Comparison of ENCODE assay signal across 30 cellular contexts in the genomic region with DNA sequence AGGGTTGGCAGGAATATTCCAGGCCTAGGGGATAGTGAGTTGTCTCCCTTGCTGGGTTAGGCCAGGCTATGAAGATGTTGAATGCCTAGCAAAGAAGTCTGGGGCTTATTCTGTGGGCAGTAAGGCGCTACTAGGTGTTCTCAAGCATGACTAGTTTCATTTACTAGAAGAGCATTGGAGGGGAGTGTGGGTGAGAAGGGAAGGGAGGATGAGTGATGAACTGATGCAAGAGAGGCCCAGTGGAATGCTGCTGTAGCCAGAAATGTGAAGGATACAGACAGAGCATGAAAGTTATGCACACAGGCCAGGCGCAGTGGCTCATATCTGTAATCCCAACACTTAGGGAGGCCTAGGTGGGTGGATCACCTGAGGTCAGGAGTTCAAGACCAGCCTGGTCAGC. TPM values are rescaled to one million over a fixed set of nuclear protein-coding genes. Genes with fewer than 3 reads are reported as not detected.
A peak's percentile ranks its signal among the peaks of the same experiment; 100 is the strongest.
DNase-seq lines count a peak whose midpoint lies in the region; ATAC-seq and TF ChIP-seq lines count a peak whose summit lies in the region.
"Had no signal": no experiment of that assay in that cellular context is flagged by ENCODE, and none has a peak within 500 bp of the region (broad histone marks: within the 10 kb centered on the region; RNA-seq: fewer than 3 reads in every experiment).

No MANE protein-coding gene starts in this region.

- H3K36me3 ChIP-seq in mammary epithelial cell (ENCODE audit: insufficient read depth, low read length) (no peaks in the 10 kb centered on the region), kidney epithelial cell (ENCODE audit: control insufficient read depth, insufficient read depth, low read length) (no peaks in the 10 kb centered on the region), mucosa of descending colon (ENCODE audit: low read depth) (no peaks in the 10 kb centered on the region), Peyer's patch (no peaks in the 10 kb centered on the region)
- H3K36me3 ChIP-seq: heart left ventricle had no signal

- H3K27ac Mint-ChIP-seq in MCF 10A (ENCODE audit: low read depth, unreplicated experiment) = no peak overlapping the region
- H3K27ac Mint-ChIP-seq: activated CD8-positive, alpha-beta T cell treated with anti-CD3 and anti-CD28 coated beads, Interleukin-2, amount 10 ng/mL, durations not matched to agents 7 days and 5 days; activated naive CD4-positive, alpha-beta T cell treated with anti-CD3 and anti-CD28 coated beads for 36 hours; GM23338; naive thymus-derived CD8-positive, alpha-beta T cell had no signal

- H3K9me3 Mint-ChIP-seq in MCF 10A (ENCODE audit: unreplicated experiment) = no peaks in the 10 kb centered on the region
- H3K9me3 Mint-ChIP-seq: activated naive CD4-positive, alpha-beta T cell treated with anti-CD3 and anti-CD28 coated beads for 36 hours; GM23338; naive thymus-derived CD8-positive, alpha-beta T cell had no signal

- in situ Hi-C loops in mammary epithelial cell (cut with MboI; ENCODE audit: low sequenced_read_pairs in 2 of 2) = no loop called here

- WGBS in mammary epithelial cell (ENCODE audit: low coverage, missing lambda C conversion rate) = 93% methylated on average over 2 of the region's 2 CpGs

- no peak overlapping the region for H3K27ac ChIP-seq in mammary epithelial cell (ENCODE audit: insufficient read depth, low read depth, low read length)
- H3K27ac ChIP-seq in Peyer's patch = no peak overlapping the region
- H3K27ac ChIP-seq: 22Rv1, heart left ventricle, PC-9, testis had no signal

- peak; percentile 40 for DNase-seq in mammary epithelial cell
- no peak for DNase-seq in MCF 10A (ENCODE audit: unreplicated experiment)
- peak; percentile 68 for DNase-seq in epithelial cell of esophagus (ENCODE audit: low read depth)
- peak; percentile 69 for DNase-seq in kidney epithelial cell (ENCODE audit: low read depth)
- DNase-seq in stromal cell of bone marrow (ENCODE audit: low read depth) = peak; percentile 6
- DNase-seq in activated CD4-positive, alpha-beta T cell treated with anti-CD3 and anti-CD28 coated beads, Interleukin-2, amount 50 U/mL, for 48 hours = no peak
- no peak for DNase-seq in mucosa of descending colon
- no peak for DNase-seq in Peyer's patch
- DNase-seq: activated CD8-positive, alpha-beta T cell treated with anti-CD3 and anti-CD28 coated beads, Interleukin-2, amount 10 ng/mL, durations not matched to agents 7 days and 5 days; activated naive CD4-positive, alpha-beta T cell treated with anti-CD3 and anti-CD28 coated beads for 36 hours; amniotic stem cell; Calu3; DMS79; GDM1; heart left ventricle; islet precursor cell; naive thymus-derived CD8-positive, alpha-beta T cell; NCI-H1105 treated with DMSO at 0.1 percent for 48 hours; NCI-H2029; NCI-H345; occipital lobe; SHP77 treated with DMSO at 0.1 percent for 48 hours; stimulated activated naive CD8-positive, alpha-beta T cell treated with anti-CD3 and anti-CD28 coated beads, Interleukin-15, Interleukin-2, amounts not matched to agents 100 U/mL and 50 U/mL, for 24 hours; T-helper 2 cell; testis had no signal

- H3K4me2 ChIP-seq in mammary epithelial cell (ENCODE audit: insufficient read depth, low read depth, low read length) = no peak overlapping the region
- H3K4me2 ChIP-seq: GM23338, PC-9 had no signal

- peaks cover 21% of the 10 kb centered on the region for H3K4me1 ChIP-seq in mammary epithelial cell (ENCODE audit: insufficient read depth, low read length)
- no peaks in the 10 kb centered on the region for H3K4me1 ChIP-seq in mucosa of descending colon (ENCODE audit: low read depth)
- H3K4me1 ChIP-seq in Peyer's patch = no peaks in the 10 kb centered on the region
- H3K4me1 ChIP-seq: heart left ventricle, testis had no signal

- TF ChIP-seq CTCF in mammary epithelial cell (conservative IDR thresholded peaks at IDR 0.05 in 1 of 2, IDR thresholded peaks at IDR 0.05 in 1 of 2; ENCODE audit: extremely low read depth in 1 of 2, insufficient read depth in 1 of 2, low read depth in 1 of 2, low read length in 2 of 2) (no peak), MCF 10A (IDR thresholded peaks at IDR 0.05; ENCODE audit: unreplicated experiment) (no peak), epithelial cell of esophagus (IDR thresholded peaks at IDR 0.05; ENCODE audit: insufficient read depth, low read depth, low read length, missing control alignments) (no peak), kidney epithelial cell (IDR thresholded peaks at IDR 0.05; ENCODE audit: insufficient read depth, low read length, poor library complexity, severe bottlenecking) (no peak), mucosa of descending colon (IDR thresholded peaks at IDR 0.05) (no peak), Peyer's patch (IDR thresholded peaks at IDR 0.05) (no peak)

- H3K27me3 Mint-ChIP-seq in MCF 10A (ENCODE audit: insufficient read depth, unreplicated experiment) = peaks cover 27% of the 10 kb centered on the region

- no peak for TF ChIP-seq POLR2A in Peyer's patch (IDR thresholded peaks at IDR 0.05)

- dilution Hi-C loops in mammary epithelial cell (cut with HindIII; ENCODE audit: low sequenced_read_pairs) = no loop called here

- BruUV-seq in mammary epithelial cell (replicated peaks; lab: Mats Ljungman, UMichigan) = no TSS peak
- no TSS peak for BruUV-seq in MCF 10A (replicated peaks; lab: Mats Ljungman, UMichigan)

- H3K4me3 Mint-ChIP-seq in MCF 10A (ENCODE audit: unreplicated experiment) = no peak overlapping the region
- H3K4me3 Mint-ChIP-seq: activated CD8-positive, alpha-beta T cell treated with anti-CD3 and anti-CD28 coated beads, Interleukin-2, amount 10 ng/mL, durations not matched to agents 7 days and 5 days; activated naive CD4-positive, alpha-beta T cell treated with anti-CD3 and anti-CD28 coated beads for 36 hours; GM23338; naive thymus-derived CD8-positive, alpha-beta T cell had no signal

- H3K27me3 ChIP-seq in mammary epithelial cell (ENCODE audit: insufficient read depth, low read length) (no peaks in the 10 kb centered on the region), kidney epithelial cell (ENCODE audit: control insufficient read depth, insufficient read depth, low read length) (no peaks in the 10 kb centered on the region), Peyer's patch (no peaks in the 10 kb centered on the region)
- H3K27me3 ChIP-seq: testis had no signal

- intact Hi-C loops in mammary epithelial cell (cut with micrococcal nuclease) = no loop called here
- intact Hi-C loops in MCF 10A (cut with micrococcal nuclease) = no loop called here
- intact Hi-C loops in mucosa of descending colon (cut with DNase I, micrococcal nuclease) = no loop called here

- no peaks in the 10 kb centered on the region for H3K79me2 ChIP-seq in mammary epithelial cell (ENCODE audit: insufficient read depth, low read length)

- no peaks in the 10 kb centered on the region for H3K4me1 Mint-ChIP-seq in MCF 10A (ENCODE audit: insufficient read depth, unreplicated experiment)

- no peak overlapping the region for H2AFZ ChIP-seq in mammary epithelial cell (ENCODE audit: low read depth, low read length)
- H2AFZ ChIP-seq: GM23338, PC-9 had no signal

- no peak overlapping the region for H3K9ac ChIP-seq in mammary epithelial cell (ENCODE audit: insufficient read depth, low read length)

- CTCF ChIA-PET in mammary epithelial cell (lab: Charles Lee; ENCODE audit: low non-redundant PET) = interaction anchor here (0.7 kb wide), 1 partner anchor 66 kb away, joined by 3 read pairs; no protein-coding TSS in a partner anchor
- CTCF ChIA-PET in MCF 10A (lab: Yijun Ruan, JAX) = interaction anchor here (3.8 kb wide), 1 partner anchor 38 kb away, joined by 11 read pairs; no protein-coding TSS in a partner anchor

- POLR2A ChIA-PET in MCF 10A (lab: Yijun Ruan, JAX) = interaction anchor here (1.8 kb wide), 1 partner anchor 14 kb away, joined by 3 read pairs; no protein-coding TSS in a partner anchor

- no peaks in the 10 kb centered on the region for H4K20me1 ChIP-seq in mammary epithelial cell (ENCODE audit: insufficient read depth, low read length)

- no peak for ATAC-seq in mucosa of descending colon
- ATAC-seq: activated CD8-positive, alpha-beta T cell treated with anti-CD3 and anti-CD28 coated beads, Interleukin-2, amount 10 ng/mL, durations not matched to agents 7 days and 5 days; GM23338; heart left ventricle; naive thymus-derived CD8-positive, alpha-beta T cell; stimulated activated naive CD8-positive, alpha-beta T cell treated with anti-CD3 and anti-CD28 coated beads, Interleukin-15, Interleukin-2, amounts not matched to agents 100 U/mL and 50 U/mL, for 24 hours had no signal

- no peaks in the 10 kb centered on the region for H3K9me3 ChIP-seq in mammary epithelial cell (replicated peaks; ENCODE audit: insufficient read depth, low read length)
- no peaks in the 10 kb centered on the region for H3K9me3 ChIP-seq in mucosa of descending colon
- H3K9me3 ChIP-seq in Peyer's patch = no peaks in the 10 kb centered on the region
- H3K9me3 ChIP-seq: heart left ventricle, testis had no signal

- no peaks in the 10 kb centered on the region for H3K36me3 Mint-ChIP-seq in MCF 10A (ENCODE audit: insufficient read depth, unreplicated experiment)
- H3K36me3 Mint-ChIP-seq: naive thymus-derived CD8-positive, alpha-beta T cell had no signal

- H3K4me3 ChIP-seq in mammary epithelial cell (replicated peaks in 1 of 3; ENCODE audit: insufficient read depth in 1 of 3, low read depth in 2 of 3, low read length in 3 of 3) (no peak overlapping the region), epithelial cell of esophagus (ENCODE audit: low read length) (no peak overlapping the region), kidney epithelial cell (ENCODE audit: low read depth, low read length) (no peak overlapping the region), mucosa of descending colon (no peak overlapping the region), Peyer's patch (no peak overlapping the region)
- H3K4me3 ChIP-seq: GM23338, heart left ventricle, PC-9, testis had no signal

RNA-seq across cellular contexts. Expression of a gene that starts 33.5 kb away (rescaled TPM):
- total RNA-seq in mammary epithelial cell (under 1 TPM; 0.17 to 0.38 TPM), MCF 10A (2022) (not detected in 2 replicates), kidney epithelial cell (0.14 and 1.1 TPM in 2 replicates), mucosa of descending colon (1 to 10 TPM; 1.1 to 3.0 (median 2.2) TPM), Peyer's patch (1 to 10 TPM in 3 of 4 donors, not detected in 1; 2.2 to 3.3 (median 2.8) TPM)
- 0.17 TPM for polyA plus RNA-seq in mammary epithelial cell
- polyA minus RNA-seq in mammary epithelial cell = not detected
- total RNA-seq: activated CD8-positive, alpha-beta T cell treated with anti-CD3 and anti-CD28 coated beads, Interleukin-2, amount 10 ng/mL, durations not matched to agents 7 days and 5 days; activated naive CD4-positive, alpha-beta T cell treated with anti-CD3 and anti-CD28 coated beads for 36 hours; chondrocyte; naive thymus-derived CD8-positive, alpha-beta T cell; occipital lobe; skeletal muscle tissue had no signal
- polyA plus RNA-seq: heart left ventricle had no signal

RNA-seq across cellular contexts. Expression of a gene that starts 51.7 kb away (rescaled TPM):
- 1 to 10 TPM; 3.0 to 3.2 TPM for total RNA-seq in mammary epithelial cell
- 2.5 TPM for polyA plus RNA-seq in mammary epithelial cell
- polyA minus RNA-seq in mammary epithelial cell = 1.1 TPM
- total RNA-seq in MCF 10A (2022) = 9.6 and 13.0 TPM in 2 replicates
- 8.6 and 9.3 TPM in 2 replicates for total RNA-seq in kidney epithelial cell
- total RNA-seq in mucosa of descending colon = 1 to 10 TPM in 1 of 3 donors, under 1 TPM in 2; 0.46 to 3.8 (median 0.51) TPM
- total RNA-seq in Peyer's patch = 1 to 10 TPM; 1.4 to 3.1 (median 2.2) TPM
- polyA plus RNA-seq: naive thymus-derived CD8-positive, alpha-beta T cell had no signal

Comparison
In these comparisons a context has a peak if more than half of its experiments do, and no peak if none do; other contexts are left out.
1. DNase-seq: peak in mammary epithelial cell (single experiment), epithelial cell of esophagus (single experiment), kidney epithelial cell (single experiment) and stromal cell of bone marrow (single experiment); none in MCF 10A (single experiment), activated CD4-positive, alpha-beta T cell treated with anti-CD3 and anti-CD28 coated beads, Interleukin-2, amount 50 U/mL, for 48 hours (0 of 2), mucosa of descending colon (0 of 3) and Peyer's patch (0 of 3).